1 cellular context compared by ENCODE assay signal in genomic region chr16:11259655-11260595, GRCh38.
TF ChIP-seq lines count a peak whose summit lies in the region.

No MANE protein-coding gene starts in this region.

TF ChIP-seq in IMR-90, 13 proteins besides CTCF, POLR2A, EP300 and RAD21:
- no peak for TF ChIP-seq RFX5 (IDR thresholded peaks at IDR 0.05; ENCODE audit: low read depth, low read length)
- TF ChIP-seq BHLHE40 (IDR thresholded peaks at IDR 0.05; ENCODE audit: low read depth, low read length) = no peak
- TF ChIP-seq MAZ (IDR thresholded peaks at IDR 0.05; ENCODE audit: borderline replicate concordance, low read depth, low read length) = no peak
- TF ChIP-seq SMC3 (IDR thresholded peaks at IDR 0.05; ENCODE audit: low read depth, low read length) = no peak
- TF ChIP-seq RCOR1 (IDR thresholded peaks at IDR 0.05; ENCODE audit: insufficient replicate concordance, low read length) = no peak
- no peak for TF ChIP-seq USF2 (IDR thresholded peaks at IDR 0.05; ENCODE audit: low read depth, low read length)
- no peak for TF ChIP-seq NFE2L2 (IDR thresholded peaks at IDR 0.05; ENCODE audit: low read depth, low read length)
- no peak for TF ChIP-seq ELK1 (IDR thresholded peaks at IDR 0.05; ENCODE audit: borderline replicate concordance, low read depth, low read length)
- no peak for TF ChIP-seq FOS (IDR thresholded peaks at IDR 0.05; ENCODE audit: low read depth, low read length)
- no peak for TF ChIP-seq MXI1 (IDR thresholded peaks at IDR 0.05; ENCODE audit: borderline replicate concordance, low read depth, low read length)
- TF ChIP-seq MAFK (IDR thresholded peaks at IDR 0.05; ENCODE audit: low read depth, low read length) = no peak
- TF ChIP-seq CHD1 (IDR thresholded peaks at IDR 0.05; ENCODE audit: low read depth, low read length) = no peak
- TF ChIP-seq CEBPB (IDR thresholded peaks at IDR 0.05; ENCODE audit: low read depth, low read length) = no peak
